ENCODE assay signal across 12 cellular contexts in genomic region chr11:73324116-73324515, GRCh38. TPM values are rescaled to one million over a fixed set of nuclear protein-coding genes. Genes with fewer than 3 reads are reported as not detected.
DNase-seq lines count a peak whose midpoint lies in the region; ATAC-seq and TF ChIP-seq lines count a peak whose summit lies in the region.
"Had no signal": no experiment of that assay in that cellular context is flagged by ENCODE, and none has a peak within 500 bp of the region (broad histone marks: within the 10 kb centered on the region; RNA-seq: fewer than 3 reads in every experiment).

No MANE protein-coding gene starts in this region.

- H3K79me2 ChIP-seq in SK-N-SH (ENCODE audit: insufficient read depth) (peaks cover 94% of the 10 kb centered on the region), fibroblast of lung (ENCODE audit: control insufficient read depth, insufficient read depth, low read length) (peaks cover 83% of the 10 kb centered on the region), osteoblast (ENCODE audit: insufficient read depth, low read length) (peaks cover 92% of the 10 kb centered on the region)

- no peak for TF ChIP-seq RAD21 in SK-N-SH (IDR thresholded peaks at IDR 0.05; ENCODE audit: low read length)

- no peaks in the 10 kb centered on the region for H3K9me3 Mint-ChIP-seq in natural killer cell treated with Interleukin-12 subunit alpha and Interleukin-12 subunit beta and Interleukin-15 and Interleukin-18, amount 100 ng/mL, for 72 hours

- H3K36me3 ChIP-seq in SK-N-SH (replicated peaks in 1 of 2; ENCODE audit: control insufficient read depth in 1 of 2, insufficient read depth in 2 of 2, low read length in 1 of 2) (peaks cover 0 to 12% of the 10 kb centered on the region in 2 experiments), fibroblast of lung (ENCODE audit: control insufficient read depth, insufficient read depth, low read length) (peaks cover 2% of the 10 kb centered on the region), osteoblast (ENCODE audit: insufficient read depth, low read length) (peaks cover 9% of the 10 kb centered on the region), upper lobe of right lung (no peaks in the 10 kb centered on the region)

- DNase-seq in SK-N-SH (no peak), fibroblast of lung (ENCODE audit: low read depth in 2 of 2) (no peak), osteoblast (ENCODE audit: insufficient read length, low spot score, missing footprints) (no peak), upper lobe of right lung (no peak), T1000 (lab: John Stamatoyannopoulos, UW) (no peak)
- DNase-seq in natural killer cell treated with Interleukin-12 subunit alpha and Interleukin-12 subunit beta and Interleukin-15 and Interleukin-18, amount 100 ng/mL, for 72 hours (ENCODE audit: low spot score): no peak
- DNase-seq: 8988T; activated CD8-positive, alpha-beta memory T cell treated with anti-CD3 and anti-CD28 coated beads, Interleukin-2, amount 10 ng/mL, durations not matched to agents 7 days and 5 days; NCI-H1436 treated with DMSO at 0.1 percent for 48 hours; T-helper 2 cell had no signal

- H3K4me2 ChIP-seq in SK-N-SH (peak overlapping the region; percentile 75), fibroblast of lung (ENCODE audit: extremely low read depth, insufficient read depth, low read length) (peak overlapping the region; percentile 88), osteoblast (ENCODE audit: insufficient read depth, low read length) (peak overlapping the region; percentile 67)

- H3K4me3 ChIP-seq in SK-N-SH (ENCODE audit: low read depth in 2 of 2, low read length in 1 of 2) (no peak overlapping the region), fibroblast of lung (replicated peaks in 1 of 4; ENCODE audit: control extremely low read depth in 1 of 4, insufficient read depth in 1 of 4, low read depth in 3 of 4, low read length in 4 of 4) (no peak overlapping the region), osteoblast (ENCODE audit: insufficient read depth, low read length) (peak overlapping the region; percentile 35), upper lobe of right lung (no peak overlapping the region)

- peaks cover 55% of the 10 kb centered on the region for H3F3A ChIP-seq in SK-N-SH (replicated peaks; ENCODE audit: insufficient read depth)

- H3K9me3 ChIP-seq in SK-N-SH (no peaks in the 10 kb centered on the region), fibroblast of lung (ENCODE audit: control insufficient read depth, insufficient read depth, low read depth, low read length) (no peaks in the 10 kb centered on the region), osteoblast (ENCODE audit: low read depth, low read length) (no peaks in the 10 kb centered on the region), upper lobe of right lung (no peaks in the 10 kb centered on the region)

- TF ChIP-seq EP300 in SK-N-SH (IDR thresholded peaks at IDR 0.05; ENCODE audit: borderline replicate concordance in 1 of 2, low read depth in 1 of 2, low read length in 1 of 2): no peak

- no peaks in the 10 kb centered on the region for H3K27me3 ChIP-seq in SK-N-SH (ENCODE audit: insufficient read depth)
- H3K27me3 ChIP-seq in fibroblast of lung (ENCODE audit: control insufficient read depth, insufficient read depth, low read length): no peaks in the 10 kb centered on the region
- no peaks in the 10 kb centered on the region for H3K27me3 ChIP-seq in osteoblast (ENCODE audit: insufficient read depth, low read length)
- no peaks in the 10 kb centered on the region for H3K27me3 ChIP-seq in upper lobe of right lung

- ATAC-seq in SK-N-SH treated with all-trans-retinoic acid at 6 μM for 48 hours (no peak), upper lobe of right lung (peak; percentile 8), HG02571 (IDR thresholded peaks at IDR 0.05; ENCODE audit: unreplicated experiment) (no peak)
- no peak for ATAC-seq in natural killer cell treated with Interleukin-12 subunit alpha and Interleukin-12 subunit beta and Interleukin-15 and Interleukin-18, amount 100 ng/mL, for 72 hours
- ATAC-seq: activated CD8-positive, alpha-beta memory T cell treated with anti-CD3 and anti-CD28 coated beads, Interleukin-2, amount 10 ng/mL, durations not matched to agents 7 days and 5 days had no signal

- H3K9me2 ChIP-seq in SK-N-SH: no peaks in the 10 kb centered on the region

- H3K27ac ChIP-seq in SK-N-SH (ENCODE audit: low read depth in 2 of 2, low read length in 1 of 2): peak overlapping the region; percentile 92 to 98
- peak overlapping the region; percentile 73 for H3K27ac ChIP-seq in fibroblast of lung (ENCODE audit: insufficient read depth, low read length)
- H3K27ac ChIP-seq in osteoblast (ENCODE audit: low read depth, low read length): peak overlapping the region; percentile 94
- H3K27ac ChIP-seq in upper lobe of right lung: peak overlapping the region; percentile 63

- no peak overlapping the region for H3K4me3 Mint-ChIP-seq in natural killer cell treated with Interleukin-12 subunit alpha and Interleukin-12 subunit beta and Interleukin-15 and Interleukin-18, amount 100 ng/mL, for 72 hours
- H3K4me3 Mint-ChIP-seq: activated CD8-positive, alpha-beta memory T cell treated with anti-CD3 and anti-CD28 coated beads, Interleukin-2, amount 10 ng/mL, durations not matched to agents 7 days and 5 days had no signal

- H3K9ac ChIP-seq in SK-N-SH (peak overlapping the region; percentile 65), fibroblast of lung (ENCODE audit: insufficient read depth, low read length) (peak overlapping the region; percentile 56)

- H2AFZ ChIP-seq in SK-N-SH (ENCODE audit: low read depth) (no peak overlapping the region), fibroblast of lung (ENCODE audit: low read length) (no peak overlapping the region), osteoblast (ENCODE audit: low read length) (no peak overlapping the region)

- no peak overlapping the region for H3K27ac Mint-ChIP-seq in natural killer cell treated with Interleukin-12 subunit alpha and Interleukin-12 subunit beta and Interleukin-15 and Interleukin-18, amount 100 ng/mL, for 72 hours
- H3K27ac Mint-ChIP-seq: activated CD8-positive, alpha-beta memory T cell treated with anti-CD3 and anti-CD28 coated beads, Interleukin-2, amount 10 ng/mL, durations not matched to agents 7 days and 5 days had no signal

- CTCF ChIA-PET in SK-N-SH (lab: Yijun Ruan, JAX): interaction anchor here (0.9 to 17.6 kb wide), 4 partner anchors 11 to 182 kb away, joined by 3 to 223 read pairs (median 26); partner anchors contain the start of genes ARHGEF17 and FCHSD2

- H3K4me1 ChIP-seq in SK-N-SH (ENCODE audit: control insufficient read depth in 1 of 2, insufficient read depth in 2 of 2, low read depth in 1 of 2, low read length in 1 of 2): peaks cover 82 to 84% of the 10 kb centered on the region in 2 experiments
- peaks cover 83% of the 10 kb centered on the region for H3K4me1 ChIP-seq in fibroblast of lung (ENCODE audit: control insufficient read depth, extremely low read depth, insufficient read depth, low read length)
- H3K4me1 ChIP-seq in osteoblast (ENCODE audit: insufficient read depth, low read length): peaks cover 84% of the 10 kb centered on the region
- H3K4me1 ChIP-seq in upper lobe of right lung: peaks cover 84% of the 10 kb centered on the region

- intact Hi-C loops in upper lobe of right lung (cut with DNase I): no loop called here

- 98% methylated on average over 6 of the region's 9 CpGs for WGBS in SK-N-SH (ENCODE audit: low lambda C conversion rate)

- H3K27me3 Mint-ChIP-seq in natural killer cell treated with Interleukin-12 subunit alpha and Interleukin-12 subunit beta and Interleukin-15 and Interleukin-18, amount 100 ng/mL, for 72 hours: no peaks in the 10 kb centered on the region
- H3K27me3 Mint-ChIP-seq: activated CD8-positive, alpha-beta memory T cell treated with anti-CD3 and anti-CD28 coated beads, Interleukin-2, amount 10 ng/mL, durations not matched to agents 7 days and 5 days had no signal

- TF ChIP-seq CTCF in SK-N-SH (IDR thresholded peaks at IDR 0.05) (no peak), fibroblast of lung (conservative IDR thresholded peaks at IDR 0.05 in 1 of 2, IDR thresholded peaks at IDR 0.05 in 1 of 2; ENCODE audit: low read depth in 1 of 2, low read length in 2 of 2) (no peak), osteoblast (IDR thresholded peaks at IDR 0.05; ENCODE audit: extremely low read depth, low read depth, low read length) (no peak), upper lobe of right lung (IDR thresholded peaks at IDR 0.05) (no peak)

- H3K4me1 Mint-ChIP-seq in natural killer cell treated with Interleukin-12 subunit alpha and Interleukin-12 subunit beta and Interleukin-15 and Interleukin-18, amount 100 ng/mL, for 72 hours (ENCODE audit: low read depth in 2 of 2): peaks cover 0 to 9% of the 10 kb centered on the region in 2 donors

- no peaks in the 10 kb centered on the region for H3K36me3 Mint-ChIP-seq in natural killer cell treated with Interleukin-12 subunit alpha and Interleukin-12 subunit beta and Interleukin-15 and Interleukin-18, amount 100 ng/mL, for 72 hours
- H3K36me3 Mint-ChIP-seq: activated CD8-positive, alpha-beta memory T cell treated with anti-CD3 and anti-CD28 coated beads, Interleukin-2, amount 10 ng/mL, durations not matched to agents 7 days and 5 days had no signal

- H4K20me1 ChIP-seq in SK-N-SH (ENCODE audit: insufficient read depth): peaks cover 8% of the 10 kb centered on the region; the same call in 1 of the 2 replicates
- no peaks in the 10 kb centered on the region for H4K20me1 ChIP-seq in fibroblast of lung (ENCODE audit: control insufficient read depth, extremely low read depth, insufficient read depth, low read length)
- H4K20me1 ChIP-seq in osteoblast (ENCODE audit: insufficient read depth, low read length): peaks cover 44% of the 10 kb centered on the region

- POLR2A ChIA-PET in SK-N-SH (lab: Yijun Ruan, JAX): no interaction called here

RNA-seq across cellular contexts. Expression of gene ARHGEF17, which starts 16.0 kb away (rescaled TPM):
- polyA plus RNA-seq in SK-N-SH (2012; rRNA removed) (45.9 and 48.4 TPM in 2 replicates), fibroblast of lung (26.5 and 43.1 TPM in 2 replicates)
- polyA plus RNA-seq in SK-N-SH (2012; cell fraction: cytosol; rRNA removed): 8.0 and 13.3 TPM in 2 replicates
- 273 and 324 TPM in 2 replicates for polyA plus RNA-seq in SK-N-SH (2012; cell fraction: nucleus; rRNA removed)
- total RNA-seq in fibroblast of lung (28.2 and 42.8 TPM in 2 replicates), osteoblast (50.1 and 67.0 TPM in 2 replicates), upper lobe of right lung (74.5 TPM)
- 41.8 and 65.2 TPM in 2 replicates for polyA plus RNA-seq in fibroblast of lung (2012)
- polyA minus RNA-seq in fibroblast of lung (ENCODE audit: low replicate concordance): 98.5 and 157 TPM in 2 replicates
- under 1 TPM in 1 of 2 donors, not detected in 1; 0.95 TPM for total RNA-seq in natural killer cell treated with Interleukin-12 subunit alpha and Interleukin-12 subunit beta and Interleukin-15 and Interleukin-18, amount 100 ng/mL, for 72 hours
- total RNA-seq: activated CD8-positive, alpha-beta memory T cell treated with anti-CD3 and anti-CD28 coated beads, Interleukin-2, amount 10 ng/mL, durations not matched to agents 7 days and 5 days had no signal

RNA-seq across cellular contexts. Expression of gene P2RY6, which starts 52.0 kb away (rescaled TPM):
- polyA plus RNA-seq in SK-N-SH (2012; rRNA removed) (0.15 and 0.16 TPM in 2 replicates), fibroblast of lung (0.12 and 0.24 TPM in 2 replicates)
- 0.09 and 0.31 TPM in 2 replicates for polyA plus RNA-seq in SK-N-SH (2012; cell fraction: cytosol; rRNA removed)
- 0.26 and 0.27 TPM in 2 replicates for polyA plus RNA-seq in SK-N-SH (2012; cell fraction: nucleus; rRNA removed)
- total RNA-seq in fibroblast of lung (0.26 and 0.33 TPM in 2 replicates), osteoblast (0.72 and 1.8 TPM in 2 replicates), upper lobe of right lung (3.2 TPM)
- 0.10 and 0.22 TPM in 2 replicates for polyA plus RNA-seq in fibroblast of lung (2012)
- polyA minus RNA-seq in fibroblast of lung (ENCODE audit: low replicate concordance): 0.27 TPM in 1 of 2 replicates, not detected in the other
- total RNA-seq in natural killer cell treated with Interleukin-12 subunit alpha and Interleukin-12 subunit beta and Interleukin-15 and Interleukin-18, amount 100 ng/mL, for 72 hours: not detected
- total RNA-seq: activated CD8-positive, alpha-beta memory T cell treated with anti-CD3 and anti-CD28 coated beads, Interleukin-2, amount 10 ng/mL, durations not matched to agents 7 days and 5 days had no signal

RNA-seq across cellular contexts. Expression of gene RELT, which starts 52.1 kb away (rescaled TPM):
- polyA plus RNA-seq in SK-N-SH (2012; rRNA removed) (4.3 and 5.5 TPM in 2 replicates), fibroblast of lung (0.70 and 1.0 TPM in 2 replicates)
- polyA plus RNA-seq in SK-N-SH (2012; cell fraction: cytosol; rRNA removed): 1.9 and 2.5 TPM in 2 replicates
- 12.2 and 12.5 TPM in 2 replicates for polyA plus RNA-seq in SK-N-SH (2012; cell fraction: nucleus; rRNA removed)
- total RNA-seq in fibroblast of lung (0.33 and 0.77 TPM in 2 replicates), osteoblast (2.9 and 4.0 TPM in 2 replicates), upper lobe of right lung (11.7 TPM)
- 0.96 and 1.8 TPM in 2 replicates for polyA plus RNA-seq in fibroblast of lung (2012)
- 0.85 and 0.90 TPM in 2 replicates for polyA minus RNA-seq in fibroblast of lung (ENCODE audit: low replicate concordance)
- total RNA-seq in natural killer cell treated with Interleukin-12 subunit alpha and Interleukin-12 subunit beta and Interleukin-15 and Interleukin-18, amount 100 ng/mL, for 72 hours: 10 to 100 TPM; 46.5 to 58.0 TPM

Comparison
In these comparisons a context has a peak if more than half of its experiments do, and no peak if none do; other contexts are left out.
1. RNA of gene ARHGEF17, which starts 16.0 kb away (total RNA-seq): 74.5 TPM in upper lobe of right lung (single experiment), 50.1 to 67.0 TPM in osteoblast and 28.2 to 42.8 TPM in fibroblast of lung; 0.95 TPM in natural killer cell treated with Interleukin-12 subunit alpha and Interleukin-12 subunit beta and Interleukin-15 and Interleukin-18, amount 100 ng/mL, for 72 hours; every median in the first group is over 10 times any median in the second.
2. Peak in every context shown above with its lines, with median percentiles within 50 percentile points of each other: H3K27ac ChIP-seq and H3K4me2 ChIP-seq.